In genomic region chr3:142603340-142603730, GRCh38 we compare ENCODE assay signal across 23 cellular contexts. TPM values are rescaled to one million over a fixed set of nuclear protein-coding genes. Genes with fewer than 3 reads are reported as not detected.
"Had no signal": no experiment of that assay in that cellular context is flagged by ENCODE, and none has a peak within 500 bp of the region (broad histone marks: within the 10 kb centered on the region; RNA-seq: fewer than 3 reads in every experiment).

No MANE protein-coding gene starts in this region.

- H3K36me3 ChIP-seq: left ventricle myocardium inferior, ovary, right atrium auricular region, right lobe of liver, suprapubic skin, thoracic aorta, tibial artery, uterus had no signal

- FAIRE-seq: islet of Langerhans, kidney had no signal

- H3K9me3 ChIP-seq: left ventricle myocardium inferior, ovary, right atrium auricular region, right lobe of liver, suprapubic skin, thoracic aorta, tibial artery, uterus had no signal

- H3K27ac ChIP-seq: left ventricle myocardium inferior, ovary, right atrium auricular region, right lobe of liver, suprapubic skin, thoracic aorta, tibial artery, uterus had no signal

- H3K27me3 ChIP-seq: ovary, right atrium auricular region, right lobe of liver, suprapubic skin, tibial artery, uterus had no signal

- H3K4me1 ChIP-seq: left ventricle myocardium inferior, right atrium auricular region, right lobe of liver, suprapubic skin, tibial artery, uterus had no signal

- ATAC-seq: natural killer cell treated with Interleukin-12 subunit alpha and Interleukin-12 subunit beta and Interleukin-15 and Interleukin-18, amount 100 ng/mL, for 72 hours; right lobe of liver; stimulated activated effector memory CD8-positive, alpha-beta T cell treated with anti-CD3 and anti-CD28 coated beads, Interleukin-12 subunit alpha, Interleukin-12 subunit beta, amount 100 ng/mL, for 72 hours had no signal

- H3K4me3 ChIP-seq: left ventricle myocardium inferior, lung, ovary, right atrium auricular region, right lobe of liver, suprapubic skin, thoracic aorta, tibial artery, uterus had no signal

- DNase-seq: hypothalamus; immature natural killer cell; kidney; left ventricle myocardium inferior; mesendoderm; naive B cell; ovary; right lobe of liver; stimulated activated CD4-positive, alpha-beta T cell treated with anti-CD3 and anti-CD28 coated beads, Interleukin-12 subunit alpha, Interleukin-12 subunit beta, amount 100 ng/mL, for 4 hours; stimulated activated CD4-positive, alpha-beta T cell treated with anti-CD3 and anti-CD28 coated beads, Interleukin-15, amount 100 ng/mL, for 24 hours; stimulated activated CD4-positive, alpha-beta T cell treated with anti-CD3 and anti-CD28 coated beads, Interleukin-2, amount 100 ng/mL, for 24 hours; stimulated activated CD4-positive, alpha-beta T cell treated with anti-CD3 and anti-CD28 coated beads, Interleukin-4, amount 100 ng/mL, for 1 hour; stimulated activated naive CD4-positive, alpha-beta T cell; tibial artery; uterus had no signal

RNA-seq across cellular contexts. Expression of gene PLS1, which starts 7.1 kb away (rescaled TPM):
- total RNA-seq: skeletal muscle tissue had no signal
